Comparison of ENCODE assay signal across 24 cellular contexts in genomic region chr14:64638625-64639024, GRCh38.
"Had no signal": no experiment of that assay in that cellular context is flagged by ENCODE, and none has a peak within 500 bp of the region (broad histone marks: within the 10 kb centered on the region; RNA-seq: fewer than 3 reads in every experiment).

No MANE protein-coding gene starts in this region.

- H3K4me1 Mint-ChIP-seq: activated naive CD4-positive, alpha-beta T cell treated with anti-CD3 and anti-CD28 coated beads, Interleukin-2, amount 50 U/mL, for 24 hours had no signal

- H3K4me3 ChIP-seq: heart right ventricle, left lung, suprapubic skin, tibial nerve, vagina had no signal

- H3K9me3 Mint-ChIP-seq: activated CD4-positive, alpha-beta T cell treated with anti-CD3 and anti-CD28 coated beads, Interleukin-2, amount 10 ng/mL, durations not matched to agents 7 days and 5 days; activated CD8-positive, alpha-beta T cell treated with anti-CD3 and anti-CD28 coated beads for 36 hours; activated T-helper 1 cell treated with anti-CD3 and anti-CD28 coated beads, Interleukin-12 subunit alpha, Interleukin-12 subunit beta, Interleukin-2, Interleukin-4 antibody, amounts not matched to agents 30 ng/mL and 10 ng/mL and 1 ng/mL, durations not matched to agents 14 hours and 24 hours and 36 hours; dendritic cell treated with granulocyte-macrophage colony-stimulating factor and Interleukin-4, amounts not matched to agents 40 ng/mL and 50 ng/mL, for 4 days; stimulated activated naive CD8-positive, alpha-beta T cell treated with anti-CD3 and anti-CD28 coated beads, Interleukin-15, amount 100 ng/mL, for 72 hours; T-cell; T-helper 2 cell treated with Interferon-gamma antibody and Interleukin-4, amounts not matched to agents 5 μg/mL and 100 μg/mL, for 36 hours had no signal

- H3K27ac ChIP-seq: brain microvascular endothelial cell, heart right ventricle, left lung, suprapubic skin, tibial nerve, vagina, WERI-Rb-1 had no signal

- H3K27me3 ChIP-seq: brain microvascular endothelial cell, heart right ventricle, suprapubic skin, tibial nerve, vagina had no signal

- H3K36me3 ChIP-seq: brain microvascular endothelial cell, heart right ventricle, left lung, suprapubic skin, tibial nerve, vagina, WERI-Rb-1 had no signal

- DNase-seq: activated CD4-positive, alpha-beta T cell treated with anti-CD3 and anti-CD28 coated beads, Interleukin-2, amount 10 ng/mL, durations not matched to agents 7 days and 5 days; activated CD4-positive, CD25-positive, alpha-beta regulatory T cell treated with anti-CD3 and anti-CD28 coated beads, Interleukin-2, amount 50 U/mL, for 72 hours; activated CD8-positive, alpha-beta T cell treated with anti-CD3 and anti-CD28 coated beads for 36 hours; activated gamma-delta T cell; aorta; caudate nucleus; effector CD4-positive, alpha-beta T cell; erythroblast; heart right ventricle; left lung; right cardiac atrium; stimulated activated CD4-positive, alpha-beta T cell treated with anti-CD3 and anti-CD28 coated beads, Interleukin-1b, Interleukin-23, amount 100 ng/mL, for 48 hours; stimulated activated naive CD8-positive, alpha-beta T cell treated with anti-CD3 and anti-CD28 coated beads, Interleukin-15, amount 100 ng/mL, for 72 hours; T-cell; WERI-Rb-1 had no signal

- H3K9me3 ChIP-seq: left lung, vagina had no signal

- ATAC-seq: activated CD8-positive, alpha-beta T cell treated with anti-CD3 and anti-CD28 coated beads for 36 hours; heart right ventricle; left lung; right cardiac atrium; stimulated activated naive CD8-positive, alpha-beta T cell treated with anti-CD3 and anti-CD28 coated beads, Interleukin-15, amount 100 ng/mL, for 72 hours; T-cell had no signal

- H3K27ac Mint-ChIP-seq: activated CD4-positive, alpha-beta T cell treated with anti-CD3 and anti-CD28 coated beads, Interleukin-2, amount 10 ng/mL, durations not matched to agents 7 days and 5 days; activated CD8-positive, alpha-beta T cell treated with anti-CD3 and anti-CD28 coated beads for 36 hours; activated naive CD4-positive, alpha-beta T cell treated with anti-CD3 and anti-CD28 coated beads, Interleukin-2, amount 50 U/mL, for 24 hours; activated T-helper 1 cell treated with anti-CD3 and anti-CD28 coated beads, Interleukin-12 subunit alpha, Interleukin-12 subunit beta, Interleukin-2, Interleukin-4 antibody, amounts not matched to agents 30 ng/mL and 10 ng/mL and 1 ng/mL, durations not matched to agents 14 hours and 24 hours and 36 hours; dendritic cell treated with granulocyte-macrophage colony-stimulating factor and Interleukin-4, amounts not matched to agents 40 ng/mL and 50 ng/mL, for 4 days; stimulated activated naive CD8-positive, alpha-beta T cell treated with anti-CD3 and anti-CD28 coated beads, Interleukin-15, amount 100 ng/mL, for 72 hours; T-cell; T-helper 2 cell treated with Interferon-gamma antibody and Interleukin-4, amounts not matched to agents 5 μg/mL and 100 μg/mL, for 36 hours had no signal

- H3K36me3 Mint-ChIP-seq: activated naive CD4-positive, alpha-beta T cell treated with anti-CD3 and anti-CD28 coated beads, Interleukin-2, amount 50 U/mL, for 24 hours; T-cell had no signal

- H3K4me3 Mint-ChIP-seq: activated CD4-positive, alpha-beta T cell treated with anti-CD3 and anti-CD28 coated beads, Interleukin-2, amount 10 ng/mL, durations not matched to agents 7 days and 5 days; activated CD8-positive, alpha-beta T cell treated with anti-CD3 and anti-CD28 coated beads for 36 hours; activated naive CD4-positive, alpha-beta T cell treated with anti-CD3 and anti-CD28 coated beads, Interleukin-2, amount 50 U/mL, for 24 hours; activated T-helper 1 cell treated with anti-CD3 and anti-CD28 coated beads, Interleukin-12 subunit alpha, Interleukin-12 subunit beta, Interleukin-2, Interleukin-4 antibody, amounts not matched to agents 30 ng/mL and 10 ng/mL and 1 ng/mL, durations not matched to agents 14 hours and 24 hours and 36 hours; dendritic cell treated with granulocyte-macrophage colony-stimulating factor and Interleukin-4, amounts not matched to agents 40 ng/mL and 50 ng/mL, for 4 days; neural crest cell; stimulated activated naive CD8-positive, alpha-beta T cell treated with anti-CD3 and anti-CD28 coated beads, Interleukin-15, amount 100 ng/mL, for 72 hours; T-cell; T-helper 2 cell treated with Interferon-gamma antibody and Interleukin-4, amounts not matched to agents 5 μg/mL and 100 μg/mL, for 36 hours had no signal
